1 cellular context compared by ENCODE assay signal in genomic region chr17:59964455-59965328, GRCh38.
TF ChIP-seq lines count a peak whose summit lies in the region.

A gene with protein sequence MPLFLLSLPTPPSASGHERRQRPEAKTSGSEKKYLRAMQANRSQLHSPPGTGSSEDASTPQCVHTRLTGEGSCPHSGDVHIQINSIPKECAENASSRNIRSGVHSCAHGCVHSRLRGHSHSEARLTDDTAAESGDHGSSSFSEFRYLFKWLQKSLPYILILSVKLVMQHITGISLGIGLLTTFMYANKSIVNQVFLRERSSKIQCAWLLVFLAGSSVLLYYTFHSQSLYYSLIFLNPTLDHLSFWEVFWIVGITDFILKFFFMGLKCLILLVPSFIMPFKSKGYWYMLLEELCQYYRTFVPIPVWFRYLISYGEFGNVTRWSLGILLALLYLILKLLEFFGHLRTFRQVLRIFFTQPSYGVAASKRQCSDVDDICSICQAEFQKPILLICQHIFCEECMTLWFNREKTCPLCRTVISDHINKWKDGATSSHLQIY (minus strand): TSS chr17:59964740. CDS start chr17:59964663, 77 bp downstream.

TF ChIP-seq in HepG2, 621 proteins besides CTCF, POLR2A, EP300 and RAD21 (continued from another document and continues in another):
- peak; percentile 89 for TF ChIP-seq ARID4A (CRISPR knock-in tag; IDR thresholded peaks at IDR 0.05; ENCODE audit: borderline replicate concordance)
- no peak for TF ChIP-seq ARNT (IDR thresholded peaks at IDR 0.05)
- peak; percentile 92 for TF ChIP-seq ZSCAN31 (CRISPR knock-in tag; IDR thresholded peaks at IDR 0.05; ENCODE audit: low read depth)
- TF ChIP-seq KDM2A (CRISPR knock-in tag; IDR thresholded peaks at IDR 0.05; ENCODE audit: borderline replicate concordance, low read depth): peak; percentile 55
- no peak for TF ChIP-seq HNF4A (CRISPR knock-in tag; IDR thresholded peaks at IDR 0.05)
- 0 out of 2 replicates have a peak, but pooled peaks have one; percentile 36 for TF ChIP-seq PATZ1 (CRISPR knock-in tag; IDR thresholded peaks at IDR 0.05)
- TF ChIP-seq, protein P1, sequence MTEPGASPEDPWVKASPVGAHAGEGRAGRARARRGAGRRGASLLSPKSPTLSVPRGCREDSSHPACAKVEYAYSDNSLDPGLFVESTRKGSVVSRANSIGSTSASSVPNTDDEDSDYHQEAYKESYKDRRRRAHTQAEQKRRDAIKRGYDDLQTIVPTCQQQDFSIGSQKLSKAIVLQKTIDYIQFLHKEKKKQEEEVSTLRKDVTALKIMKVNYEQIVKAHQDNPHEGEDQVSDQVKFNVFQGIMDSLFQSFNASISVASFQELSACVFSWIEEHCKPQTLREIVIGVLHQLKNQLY (CRISPR knock-in tag; IDR thresholded peaks at IDR 0.05): no peak
- TF ChIP-seq ZNF335 (CRISPR knock-in tag; IDR thresholded peaks at IDR 0.05): no peak; the same call in 1 of the 2 replicates
- TF ChIP-seq, protein P2, sequence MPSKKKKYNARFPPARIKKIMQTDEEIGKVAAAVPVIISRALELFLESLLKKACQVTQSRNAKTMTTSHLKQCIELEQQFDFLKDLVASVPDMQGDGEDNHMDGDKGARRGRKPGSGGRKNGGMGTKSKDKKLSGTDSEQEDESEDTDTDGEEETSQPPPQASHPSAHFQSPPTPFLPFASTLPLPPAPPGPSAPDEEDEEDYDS (CRISPR knock-in tag; IDR thresholded peaks at IDR 0.05): no peak
- TF ChIP-seq KLF9 (CRISPR knock-in tag; IDR thresholded peaks at IDR 0.05; ENCODE audit: low read depth): peak; percentile 95
- TF ChIP-seq TRIM24 (CRISPR knock-in tag; IDR thresholded peaks at IDR 0.05): no peak
- TF ChIP-seq MAFK (conservative IDR thresholded peaks at IDR 0.05 in 1 of 2, IDR thresholded peaks at IDR 0.05 in 1 of 2; ENCODE audit: low read length in 2 of 2): no peak
- TF ChIP-seq TFDP1 (CRISPR knock-in tag; IDR thresholded peaks at IDR 0.05; ENCODE audit: borderline replicate concordance): peak; percentile 18; the same call in 1 of the 2 replicates
- no peak for TF ChIP-seq JUNB (CRISPR knock-in tag; IDR thresholded peaks at IDR 0.05; ENCODE audit: borderline replicate concordance)
- TF ChIP-seq ZMYM4 (CRISPR knock-in tag; IDR thresholded peaks at IDR 0.05): peak; percentile 48; the same call in 1 of the 2 replicates
- no peak for TF ChIP-seq RFX5 (IDR thresholded peaks at IDR 0.05; ENCODE audit: low read depth, low read length)
- TF ChIP-seq ZNF430 (CRISPR knock-in tag; IDR thresholded peaks at IDR 0.05): peak; percentile 68; the same call in 1 of the 2 replicates
- TF ChIP-seq SP5 (CRISPR knock-in tag; IDR thresholded peaks at IDR 0.05; ENCODE audit: borderline replicate concordance, low read depth): peak; percentile 85
- no peak for TF ChIP-seq GPN1 (CRISPR knock-in tag; IDR thresholded peaks at IDR 0.05; ENCODE audit: borderline replicate concordance)
- TF ChIP-seq, protein P3, sequence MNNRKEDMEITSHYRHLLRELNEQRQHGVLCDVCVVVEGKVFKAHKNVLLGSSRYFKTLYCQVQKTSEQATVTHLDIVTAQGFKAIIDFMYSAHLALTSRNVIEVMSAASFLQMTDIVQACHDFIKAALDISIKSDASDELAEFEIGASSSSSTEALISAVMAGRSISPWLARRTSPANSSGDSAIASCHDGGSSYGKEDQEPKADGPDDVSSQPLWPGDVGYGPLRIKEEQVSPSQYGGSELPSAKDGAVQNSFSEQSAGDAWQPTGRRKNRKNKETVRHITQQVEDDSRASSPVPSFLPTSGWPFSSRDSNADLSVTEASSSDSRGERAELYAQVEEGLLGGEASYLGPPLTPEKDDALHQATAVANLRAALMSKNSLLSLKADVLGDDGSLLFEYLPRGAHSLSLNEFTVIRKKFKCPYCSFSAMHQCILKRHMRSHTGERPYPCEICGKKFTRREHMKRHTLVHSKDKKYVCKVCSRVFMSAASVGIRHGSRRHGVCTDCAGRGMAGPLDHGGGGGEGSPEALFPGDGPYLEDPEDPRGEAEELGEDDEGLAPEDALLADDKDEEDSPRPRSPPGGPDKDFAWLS (CRISPR knock-in tag; IDR thresholded peaks at IDR 0.05; ENCODE audit: borderline replicate concordance): no peak
- 0 out of 2 replicates have a peak, but pooled peaks have one; percentile 34 for TF ChIP-seq DR1 (CRISPR knock-in tag; IDR thresholded peaks at IDR 0.05)
- TF ChIP-seq ZNF34 (CRISPR knock-in tag; IDR thresholded peaks at IDR 0.05; ENCODE audit: borderline replicate concordance): no peak
- TF ChIP-seq, protein P4, sequence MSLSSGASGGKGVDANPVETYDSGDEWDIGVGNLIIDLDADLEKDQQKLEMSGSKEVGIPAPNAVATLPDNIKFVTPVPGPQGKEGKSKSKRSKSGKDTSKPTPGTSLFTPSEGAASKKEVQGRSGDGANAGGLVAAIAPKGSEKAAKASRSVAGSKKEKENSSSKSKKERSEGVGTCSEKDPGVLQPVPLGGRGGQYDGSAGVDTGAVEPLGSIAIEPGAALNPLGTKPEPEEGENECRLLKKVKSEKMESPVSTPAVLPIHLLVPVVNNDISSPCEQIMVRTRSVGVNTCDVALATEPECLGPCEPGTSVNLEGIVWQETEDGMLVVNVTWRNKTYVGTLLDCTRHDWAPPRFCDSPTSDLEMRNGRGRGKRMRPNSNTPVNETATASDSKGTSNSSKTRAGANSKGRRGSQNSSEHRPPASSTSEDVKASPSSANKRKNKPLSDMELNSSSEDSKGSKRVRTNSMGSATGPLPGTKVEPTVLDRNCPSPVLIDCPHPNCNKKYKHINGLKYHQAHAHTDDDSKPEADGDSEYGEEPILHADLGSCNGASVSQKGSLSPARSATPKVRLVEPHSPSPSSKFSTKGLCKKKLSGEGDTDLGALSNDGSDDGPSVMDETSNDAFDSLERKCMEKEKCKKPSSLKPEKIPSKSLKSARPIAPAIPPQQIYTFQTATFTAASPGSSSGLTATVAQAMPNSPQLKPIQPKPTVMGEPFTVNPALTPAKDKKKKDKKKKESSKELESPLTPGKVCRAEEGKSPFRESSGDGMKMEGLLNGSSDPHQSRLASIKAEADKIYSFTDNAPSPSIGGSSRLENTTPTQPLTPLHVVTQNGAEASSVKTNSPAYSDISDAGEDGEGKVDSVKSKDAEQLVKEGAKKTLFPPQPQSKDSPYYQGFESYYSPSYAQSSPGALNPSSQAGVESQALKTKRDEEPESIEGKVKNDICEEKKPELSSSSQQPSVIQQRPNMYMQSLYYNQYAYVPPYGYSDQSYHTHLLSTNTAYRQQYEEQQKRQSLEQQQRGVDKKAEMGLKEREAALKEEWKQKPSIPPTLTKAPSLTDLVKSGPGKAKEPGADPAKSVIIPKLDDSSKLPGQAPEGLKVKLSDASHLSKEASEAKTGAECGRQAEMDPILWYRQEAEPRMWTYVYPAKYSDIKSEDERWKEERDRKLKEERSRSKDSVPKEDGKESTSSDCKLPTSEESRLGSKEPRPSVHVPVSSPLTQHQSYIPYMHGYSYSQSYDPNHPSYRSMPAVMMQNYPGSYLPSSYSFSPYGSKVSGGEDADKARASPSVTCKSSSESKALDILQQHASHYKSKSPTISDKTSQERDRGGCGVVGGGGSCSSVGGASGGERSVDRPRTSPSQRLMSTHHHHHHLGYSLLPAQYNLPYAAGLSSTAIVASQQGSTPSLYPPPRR (CRISPR knock-in tag; IDR thresholded peaks at IDR 0.05; ENCODE audit: borderline replicate concordance): peak; percentile 11; the same call in 1 of the 2 replicates
- TF ChIP-seq, protein P5, sequence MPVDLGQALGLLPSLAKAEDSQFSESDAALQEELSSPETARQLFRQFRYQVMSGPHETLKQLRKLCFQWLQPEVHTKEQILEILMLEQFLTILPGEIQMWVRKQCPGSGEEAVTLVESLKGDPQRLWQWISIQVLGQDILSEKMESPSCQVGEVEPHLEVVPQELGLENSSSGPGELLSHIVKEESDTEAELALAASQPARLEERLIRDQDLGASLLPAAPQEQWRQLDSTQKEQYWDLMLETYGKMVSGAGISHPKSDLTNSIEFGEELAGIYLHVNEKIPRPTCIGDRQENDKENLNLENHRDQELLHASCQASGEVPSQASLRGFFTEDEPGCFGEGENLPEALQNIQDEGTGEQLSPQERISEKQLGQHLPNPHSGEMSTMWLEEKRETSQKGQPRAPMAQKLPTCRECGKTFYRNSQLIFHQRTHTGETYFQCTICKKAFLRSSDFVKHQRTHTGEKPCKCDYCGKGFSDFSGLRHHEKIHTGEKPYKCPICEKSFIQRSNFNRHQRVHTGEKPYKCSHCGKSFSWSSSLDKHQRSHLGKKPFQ (CRISPR knock-in tag; IDR thresholded peaks at IDR 0.05; ENCODE audit: insufficient replicate concordance): no peak
- TF ChIP-seq, protein P6, sequence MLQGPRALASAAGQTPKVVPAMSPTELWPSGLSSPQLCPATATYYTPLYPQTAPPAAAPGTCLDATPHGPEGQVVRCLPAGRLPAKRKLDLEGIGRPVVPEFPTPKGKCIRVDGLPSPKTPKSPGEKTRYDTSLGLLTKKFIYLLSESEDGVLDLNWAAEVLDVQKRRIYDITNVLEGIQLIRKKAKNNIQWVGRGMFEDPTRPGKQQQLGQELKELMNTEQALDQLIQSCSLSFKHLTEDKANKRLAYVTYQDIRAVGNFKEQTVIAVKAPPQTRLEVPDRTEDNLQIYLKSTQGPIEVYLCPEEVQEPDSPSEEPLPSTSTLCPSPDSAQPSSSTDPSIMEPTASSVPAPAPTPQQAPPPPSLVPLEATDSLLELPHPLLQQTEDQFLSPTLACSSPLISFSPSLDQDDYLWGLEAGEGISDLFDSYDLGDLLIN (CRISPR knock-in tag; IDR thresholded peaks at IDR 0.05; ENCODE audit: borderline replicate concordance): 0 out of 2 replicates have a peak, but pooled peaks have one; percentile 71
- TF ChIP-seq ZNF343 (CRISPR knock-in tag; IDR thresholded peaks at IDR 0.05): no peak
- no peak for TF ChIP-seq FOSL1 (CRISPR knock-in tag; IDR thresholded peaks at IDR 0.05; ENCODE audit: borderline replicate concordance)
- TF ChIP-seq MXD3 (CRISPR knock-in tag; IDR thresholded peaks at IDR 0.05): peak; percentile 49; the same call in 1 of the 2 replicates
- no peak for TF ChIP-seq RFXANK (CRISPR knock-in tag; IDR thresholded peaks at IDR 0.05)
- no peak for TF ChIP-seq SOX6 (IDR thresholded peaks at IDR 0.05)
- no peak; the same call in 1 of the 2 replicates for TF ChIP-seq SOX6 (CRISPR knock-in tag; IDR thresholded peaks at IDR 0.05)
- no peak for TF ChIP-seq KDM1A (CRISPR knock-in tag; IDR thresholded peaks at IDR 0.05)
- TF ChIP-seq PAF1 (CRISPR knock-in tag; IDR thresholded peaks at IDR 0.05): no peak
- peak; percentile 84; the same call in 1 of the 2 replicates for TF ChIP-seq ELF4 (CRISPR knock-in tag; IDR thresholded peaks at IDR 0.05; ENCODE audit: borderline replicate concordance)
